In the genomic region with DNA sequence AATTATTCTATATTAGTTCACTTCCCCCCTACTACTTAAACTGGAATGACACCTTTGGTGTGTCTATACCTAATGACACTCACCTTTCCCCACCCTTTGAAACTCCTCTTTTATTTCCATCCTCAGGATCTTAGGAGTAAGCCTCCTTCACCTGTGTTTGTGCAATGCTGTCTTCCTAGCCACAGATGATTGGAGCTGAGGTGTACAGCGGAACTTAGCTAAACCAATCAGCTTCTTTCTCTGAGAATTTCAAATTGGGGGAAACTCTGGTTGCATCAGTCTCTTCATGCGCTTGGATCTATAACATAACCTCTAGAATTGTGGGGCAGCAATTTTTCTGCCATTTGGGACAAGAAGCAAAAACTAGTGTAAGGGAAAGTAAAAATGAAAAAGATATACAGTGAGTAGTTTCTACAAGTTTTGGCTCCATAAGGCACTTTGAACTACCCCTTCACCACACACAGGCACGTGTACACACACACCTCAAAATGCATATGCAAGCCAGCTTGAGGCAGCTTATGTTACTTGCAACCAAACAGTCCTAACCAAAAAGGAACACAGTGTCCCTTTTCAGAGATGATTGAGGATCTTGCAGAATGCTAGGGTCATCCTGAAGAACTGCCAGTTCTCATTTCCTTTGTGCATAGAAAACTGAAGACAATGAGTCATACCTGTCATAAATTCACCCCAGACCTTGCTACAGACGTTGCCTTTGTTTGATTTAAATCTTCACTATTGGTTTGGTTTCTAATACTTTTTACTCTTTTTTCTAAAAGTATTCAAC, we compare ENCODE assay signal across 8 cellular contexts. TPM values are rescaled to one million over a fixed set of nuclear protein-coding genes. Genes with fewer than 3 reads are reported as not detected.
A peak's percentile ranks its signal among the peaks of the same experiment; 100 is the strongest.
DNase-seq lines count a peak whose midpoint lies in the region; ATAC-seq, FAIRE-seq and TF ChIP-seq lines count a peak whose summit lies in the region.

No MANE protein-coding gene starts in this region.

- H3K4me3 Mint-ChIP-seq in astrocyte (ENCODE audit: unreplicated experiment), result no peak overlapping the region
- H3K4me3 Mint-ChIP-seq in chondrocyte (ENCODE audit: unreplicated experiment), result no peak overlapping the region

- H3K9me3 Mint-ChIP-seq in astrocyte (ENCODE audit: unreplicated experiment), result peaks cover 6% of the 10 kb centered on the region
- H3K9me3 Mint-ChIP-seq in chondrocyte (ENCODE audit: low read depth), result peaks cover 7% of the 10 kb centered on the region

- peaks cover 4% of the 10 kb centered on the region for H3K4me1 Mint-ChIP-seq in astrocyte (ENCODE audit: low read depth, unreplicated experiment)
- H3K4me1 Mint-ChIP-seq in chondrocyte (ENCODE audit: low read depth), result peaks cover 20% of the 10 kb centered on the region

- TF ChIP-seq CTCF in astrocyte (IDR thresholded peaks at IDR 0.05; ENCODE audit: insufficient read depth, low read depth, low read length) (no peak), retinal pigment epithelial cell (conservative IDR thresholded peaks at IDR 0.05; ENCODE audit: low read depth, low read length) (no peak), chondrocyte (IDR thresholded peaks at IDR 0.05) (no peak)

- H3K27me3 Mint-ChIP-seq in astrocyte (ENCODE audit: low read depth, unreplicated experiment) (no peaks in the 10 kb centered on the region), chondrocyte (ENCODE audit: low read depth) (no peaks in the 10 kb centered on the region)

- peak; percentile 55 for DNase-seq in astrocyte (ENCODE audit: low read depth)
- peak; percentile 34 for DNase-seq in retinal pigment epithelial cell (ENCODE audit: low read depth)
- no peak for DNase-seq in chondrocyte (ENCODE audit: low spot score)
- no peak for DNase-seq in NCI-H524 treated with DMSO at 0.1 percent for 48 hours (lab: John Stamatoyannopoulos, UW)
- no peak for DNase-seq in stimulated activated CD4-positive, alpha-beta T cell treated with anti-CD3 and anti-CD28 coated beads, Interleukin-12 subunit alpha, Interleukin-12 subunit beta, amount 100 ng/mL, for 4 hours
- DNase-seq in NAMALWA (ENCODE audit: low spot score), result no peak

- no peak overlapping the region for H3K27ac ChIP-seq in astrocyte (ENCODE audit: low read depth, low read length)

- no peaks in the 10 kb centered on the region for H3K4me1 ChIP-seq in astrocyte (ENCODE audit: insufficient read depth, low read length)

- H2AFZ ChIP-seq in astrocyte (ENCODE audit: low read depth, low read length), result no peak overlapping the region

- H3K9ac ChIP-seq in astrocyte (ENCODE audit: low read length), result no peak overlapping the region

- no peaks in the 10 kb centered on the region for H3K27me3 ChIP-seq in astrocyte (ENCODE audit: insufficient read depth, low read length)

- H4K20me1 ChIP-seq in astrocyte (ENCODE audit: insufficient read depth, low read length), result no peaks in the 10 kb centered on the region

- H3K36me3 ChIP-seq in astrocyte (ENCODE audit: insufficient read depth, low read length), result no peaks in the 10 kb centered on the region

- H3K27ac Mint-ChIP-seq in astrocyte (ENCODE audit: unreplicated experiment), result no peak overlapping the region
- no peak overlapping the region for H3K27ac Mint-ChIP-seq in chondrocyte (ENCODE audit: unreplicated experiment)

- H3K36me3 Mint-ChIP-seq in astrocyte (ENCODE audit: low read depth, unreplicated experiment), result no peaks in the 10 kb centered on the region
- H3K36me3 Mint-ChIP-seq in chondrocyte (ENCODE audit: low read depth), result peaks cover 1% of the 10 kb centered on the region

- FAIRE-seq in astrocyte (lab: Jason Lieb, UNC), result no peak

- ATAC-seq in GM19351 (IDR thresholded peaks at IDR 0.05; ENCODE audit: unreplicated experiment) (peak; percentile 75), HG03135 (IDR thresholded peaks at IDR 0.05; ENCODE audit: unreplicated experiment) (peak; percentile 69)

- no peak overlapping the region for H3K4me3 ChIP-seq in astrocyte (ENCODE audit: insufficient read depth, low read depth, low read length)
- no peak overlapping the region for H3K4me3 ChIP-seq in retinal pigment epithelial cell (ENCODE audit: low read length)

- peak overlapping the region; percentile 11 for H3K4me2 ChIP-seq in astrocyte (ENCODE audit: low read length)

- H3K9me3 ChIP-seq in astrocyte (ENCODE audit: insufficient read depth, low read depth, low read length), result no peaks in the 10 kb centered on the region

- no peaks in the 10 kb centered on the region for H3K79me2 ChIP-seq in astrocyte (ENCODE audit: insufficient read depth, low read length)

RNA-seq across cellular contexts. Expression of gene LDLRAD3, which starts 36.0 kb away (rescaled TPM):
- total RNA-seq in astrocyte (14.9 and 15.8 TPM in 2 replicates), chondrocyte (7.4 to 14.8 TPM (median 8.6 TPM) in 3 replicates)

Comparison
In these comparisons a context has a peak if more than half of its experiments do, and no peak if none do; other contexts are left out.
1. DNase-seq: peak in astrocyte (single experiment) and retinal pigment epithelial cell (single experiment); none in chondrocyte (single experiment), NCI-H524 treated with DMSO at 0.1 percent for 48 hours (single experiment), stimulated activated CD4-positive, alpha-beta T cell treated with anti-CD3 and anti-CD28 coated beads, Interleukin-12 subunit alpha, Interleukin-12 subunit beta, amount 100 ng/mL, for 4 hours (single experiment) and NAMALWA (single experiment).